32 cellular contexts compared by ENCODE assay signal in the genomic region with DNA sequence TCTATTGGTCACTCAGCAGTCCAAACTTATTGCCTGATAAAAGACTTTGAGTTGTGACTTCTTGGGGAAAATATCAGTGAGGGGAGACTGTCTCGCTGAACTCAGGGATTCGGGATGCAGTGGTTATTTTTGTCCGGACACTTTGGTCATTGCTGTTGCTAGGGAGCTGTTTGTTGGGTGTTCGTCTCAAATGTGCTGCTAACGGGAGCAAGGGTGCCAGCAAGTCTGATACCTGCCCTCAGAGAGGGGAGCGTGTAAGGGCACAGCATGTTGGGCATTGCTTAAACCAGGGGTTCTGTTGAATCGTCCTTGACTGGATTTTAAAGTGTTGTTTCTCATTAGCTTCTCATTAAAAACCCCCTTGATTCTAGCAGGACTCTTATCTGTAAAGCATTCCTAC. TPM values are rescaled to one million over a fixed set of nuclear protein-coding genes. Genes with fewer than 3 reads are reported as not detected.
"Had no signal": no experiment of that assay in that cellular context is flagged by ENCODE, and none has a peak within 500 bp of the region (broad histone marks: within the 10 kb centered on the region; RNA-seq: fewer than 3 reads in every experiment).

No MANE protein-coding gene starts in this region.

- H3K27me3 ChIP-seq: sigmoid colon, suprapubic skin, upper lobe of right lung had no signal

- H3K4me3 Mint-ChIP-seq: activated CD4-positive, alpha-beta memory T cell treated with anti-CD3 and anti-CD28 coated beads, Interleukin-2, amount 10 ng/mL, durations not matched to agents 7 days and 5 days; activated CD4-positive, alpha-beta T cell treated with anti-CD3 and anti-CD28 coated beads, Interleukin-2, amount 10 ng/mL, durations not matched to agents 7 days and 5 days; activated T-cell treated with anti-CD3 and anti-CD28 coated beads, Interleukin-2, amount 50 U/mL, for 4 hours; activated T-helper 17 cell treated with anti-CD3 and anti-CD28 coated beads, Interleukin-2, amount 50 U/mL, for 72 hours; dendritic cell treated with granulocyte-macrophage colony-stimulating factor and Interleukin-4, amounts not matched to agents 40 ng/mL and 50 ng/mL, for 4 days; endodermal cell; nephron; T-helper 17 cell had no signal

- H3K4me1 Mint-ChIP-seq: activated CD4-positive, alpha-beta memory T cell treated with anti-CD3 and anti-CD28 coated beads, Interleukin-2, amount 10 ng/mL, durations not matched to agents 7 days and 5 days; activated CD4-positive, alpha-beta T cell treated with anti-CD3 and anti-CD28 coated beads, Interleukin-2, amount 10 ng/mL, durations not matched to agents 7 days and 5 days; activated T-helper 17 cell treated with anti-CD3 and anti-CD28 coated beads, Interleukin-2, amount 50 U/mL, for 72 hours; T-helper 17 cell had no signal

- ATAC-seq: activated T-cell treated with anti-CD3 and anti-CD28 coated beads, Interleukin-2, amount 50 U/mL, for 4 hours; activated T-helper 17 cell treated with anti-CD3 and anti-CD28 coated beads, Interleukin-2, amount 50 U/mL, for 72 hours; esophagus mucosa; left colon; lower lobe of right lung; SK-N-SH treated with all-trans-retinoic acid at 6 μM for 48 hours; T-helper 17 cell; upper lobe of right lung had no signal

- H3K36me3 ChIP-seq: lower lobe of right lung, neutrophil, sigmoid colon, suprapubic skin, tibial artery, upper lobe of right lung had no signal

- H3K4me1 ChIP-seq: lower lobe of right lung, sigmoid colon, suprapubic skin, tibial artery, upper lobe of right lung had no signal

- H3K9me3 ChIP-seq: lower lobe of right lung, neutrophil, sigmoid colon, suprapubic skin, tibial artery, upper lobe of right lung had no signal

- H3K27ac ChIP-seq: lower lobe of right lung, neutrophil, suprapubic skin, tibial artery, upper lobe of right lung had no signal

- H3K9me3 Mint-ChIP-seq: activated CD4-positive, alpha-beta memory T cell treated with anti-CD3 and anti-CD28 coated beads, Interleukin-2, amount 10 ng/mL, durations not matched to agents 7 days and 5 days; activated CD4-positive, alpha-beta T cell treated with anti-CD3 and anti-CD28 coated beads, Interleukin-2, amount 10 ng/mL, durations not matched to agents 7 days and 5 days; activated T-cell treated with anti-CD3 and anti-CD28 coated beads, Interleukin-2, amount 50 U/mL, for 4 hours; activated T-helper 17 cell treated with anti-CD3 and anti-CD28 coated beads, Interleukin-2, amount 50 U/mL, for 72 hours; dendritic cell treated with granulocyte-macrophage colony-stimulating factor and Interleukin-4, amounts not matched to agents 40 ng/mL and 50 ng/mL, for 4 days; endodermal cell; nephron had no signal

- H3K4me3 ChIP-seq: lower lobe of right lung, sigmoid colon, suprapubic skin, tibial artery, upper lobe of right lung had no signal

- H3K27ac Mint-ChIP-seq: activated CD4-positive, alpha-beta memory T cell treated with anti-CD3 and anti-CD28 coated beads, Interleukin-2, amount 10 ng/mL, durations not matched to agents 7 days and 5 days; activated CD4-positive, alpha-beta T cell treated with anti-CD3 and anti-CD28 coated beads, Interleukin-2, amount 10 ng/mL, durations not matched to agents 7 days and 5 days; activated T-helper 17 cell treated with anti-CD3 and anti-CD28 coated beads, Interleukin-2, amount 50 U/mL, for 72 hours; dendritic cell treated with granulocyte-macrophage colony-stimulating factor and Interleukin-4, amounts not matched to agents 40 ng/mL and 50 ng/mL, for 4 days; endodermal cell; T-helper 17 cell had no signal

- DNase-seq: activated CD4-positive, alpha-beta memory T cell treated with anti-CD3 and anti-CD28 coated beads, Interleukin-2, amount 10 ng/mL, durations not matched to agents 7 days and 5 days; activated CD4-positive, alpha-beta T cell treated with anti-CD3 and anti-CD28 coated beads for 1 hour; activated CD4-positive, alpha-beta T cell treated with anti-CD3 and anti-CD28 coated beads, Interleukin-2, amount 10 ng/mL, durations not matched to agents 7 days and 5 days; activated CD8-positive, alpha-beta memory T cell treated with anti-CD3 and anti-CD28 coated beads, Interleukin-2, amount 50 U/mL, for 48 hours; activated gamma-delta T cell treated with Interleukin-2 at 50 U/mL for 16 hours; activated naive CD4-positive, alpha-beta T cell treated with anti-CD3 and anti-CD28 coated beads, Interleukin-2, amount 50 U/mL, for 16 hours; activated T-cell treated with anti-CD3 and anti-CD28 coated beads, Interleukin-2, amount 50 U/mL, for 4 hours; amygdala; caudate nucleus; endodermal cell; foreskin fibroblast; kidney; left colon; lower lobe of right lung; sigmoid colon; small intestine; stimulated activated CD4-positive, alpha-beta T cell treated with anti-CD3 and anti-CD28 coated beads, Interleukin-1b, Interleukin-23, amount 100 ng/mL, for 48 hours; stimulated activated CD4-positive, alpha-beta T cell treated with anti-CD3 and anti-CD28 coated beads, Interleukin-4, amount 100 ng/mL, for 4 hours; stimulated activated CD8-positive, alpha-beta memory T cell treated with anti-CD3 and anti-CD28 coated beads, Interleukin-4, amount 100 ng/mL, for 48 hours; stimulated activated naive CD4-positive, alpha-beta T cell; T-helper 17 cell; T1000; tibial artery; upper lobe of right lung had no signal

RNA-seq across cellular contexts. Expression of gene SLC25A18, which starts 49.2 kb away (rescaled TPM):
- total RNA-seq: activated CD4-positive, alpha-beta memory T cell treated with anti-CD3 and anti-CD28 coated beads, Interleukin-2, amount 10 ng/mL, durations not matched to agents 7 days and 5 days; activated CD4-positive, alpha-beta T cell treated with anti-CD3 and anti-CD28 coated beads, Interleukin-2, amount 10 ng/mL, durations not matched to agents 7 days and 5 days; activated T-cell treated with anti-CD3 and anti-CD28 coated beads, Interleukin-2, amount 50 U/mL, for 4 hours; activated T-helper 17 cell treated with anti-CD3 and anti-CD28 coated beads, Interleukin-2, amount 50 U/mL, for 72 hours; left colon; osteocyte; T-helper 17 cell had no signal
